3 cellular contexts compared by ENCODE assay signal in the genomic region with DNA sequence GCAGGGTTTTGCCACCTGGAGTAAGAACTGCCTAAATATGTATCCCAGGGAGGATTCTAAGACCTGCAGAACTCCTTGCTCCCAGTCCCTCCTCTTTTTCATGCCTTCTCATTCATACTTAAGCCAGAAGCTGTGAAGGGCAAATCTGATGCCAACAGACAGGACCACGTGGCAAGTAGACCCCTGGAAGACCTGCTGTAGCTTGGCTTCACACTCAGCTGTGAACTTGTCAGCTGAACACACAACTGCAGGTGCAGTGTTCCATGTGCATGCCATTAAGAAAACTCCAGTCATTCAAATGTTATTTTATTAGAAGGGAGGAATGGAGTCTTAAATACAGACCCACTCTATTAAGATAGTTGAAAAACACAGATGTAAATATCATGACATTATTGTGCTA.
"Had no signal": no experiment of that assay in that cellular context is flagged by ENCODE, and none has a peak within 500 bp of the region (broad histone marks: within the 10 kb centered on the region; RNA-seq: fewer than 3 reads in every experiment).

No MANE protein-coding gene starts in this region.

- DNase-seq: GDM1, GF-D8 had no signal

- ATAC-seq: GM12878 had no signal

- H3K4me3 ChIP-seq: GM12878 had no signal
